Comparison of ENCODE assay signal across 1 cellular context in genomic region chr19:47573076-47574026, GRCh38.
TF ChIP-seq lines count a peak whose summit lies in the region.

A gene with protein sequence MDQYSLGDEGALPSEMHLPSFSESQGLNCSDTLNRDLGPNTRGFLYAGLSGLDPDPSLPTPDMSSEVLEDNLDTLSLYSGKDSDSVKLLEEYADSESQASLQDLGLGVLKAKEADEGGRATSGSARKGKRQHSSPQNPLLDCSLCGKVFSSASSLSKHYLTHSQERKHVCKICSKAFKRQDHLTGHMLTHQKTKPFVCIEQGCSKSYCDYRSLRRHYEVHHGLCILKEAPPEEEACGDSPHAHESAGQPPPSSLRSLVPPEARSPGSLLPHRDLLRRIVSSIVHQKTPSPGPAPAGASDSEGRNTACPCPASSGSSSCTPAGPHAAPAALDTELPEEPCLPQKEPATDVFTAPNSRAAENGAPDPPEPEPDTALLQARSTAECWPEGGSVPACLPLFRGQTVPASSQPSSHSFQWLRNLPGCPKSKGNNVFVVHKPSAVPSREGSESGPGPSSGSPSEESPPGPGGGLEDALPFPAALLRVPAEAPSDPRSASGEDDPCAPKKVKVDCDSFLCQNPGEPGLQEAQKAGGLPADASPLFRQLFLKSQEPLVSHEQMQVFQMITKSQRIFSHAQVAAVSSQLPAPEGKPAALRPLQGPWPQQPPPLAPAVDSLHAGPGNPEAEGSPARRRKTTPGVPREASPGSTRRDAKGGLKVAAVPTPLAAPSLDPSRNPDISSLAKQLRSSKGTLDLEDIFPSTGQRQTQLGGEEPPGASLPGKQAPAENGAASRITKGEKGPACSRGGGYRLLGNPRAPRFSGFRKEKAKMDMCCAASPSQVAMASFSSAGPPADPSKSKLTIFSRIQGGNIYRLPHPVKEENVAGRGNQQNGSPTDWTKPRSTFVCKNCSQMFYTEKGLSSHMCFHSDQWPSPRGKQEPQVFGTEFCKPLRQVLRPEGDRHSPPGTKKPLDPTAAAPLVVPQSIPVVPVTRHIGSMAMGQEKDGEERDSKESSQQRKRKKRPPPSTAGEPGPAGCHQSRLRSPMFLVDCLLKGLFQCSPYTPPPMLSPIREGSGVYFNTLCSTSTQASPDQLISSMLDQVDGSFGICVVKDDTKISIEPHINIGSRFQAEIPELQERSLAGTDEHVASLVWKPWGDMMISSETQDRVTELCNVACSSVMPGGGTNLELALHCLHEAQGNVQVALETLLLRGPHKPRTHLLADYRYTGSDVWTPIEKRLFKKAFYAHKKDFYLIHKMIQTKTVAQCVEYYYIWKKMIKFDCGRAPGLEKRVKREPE (N-terminal part only) (minus strand): TSS chr19:47573148. CDS start chr19:47555856, 17,292 bp downstream.

TF ChIP-seq in K562, 482 proteins besides CTCF, POLR2A, EP300 and RAD21:
- TF ChIP-seq ZNF639 (CRISPR knock-in tag; conservative IDR thresholded peaks at IDR 0.05 in 1 of 2, IDR thresholded peaks at IDR 0.05 in 1 of 2) (no peak), ZNF408 (CRISPR knock-in tag; IDR thresholded peaks at IDR 0.05; ENCODE audit: low read depth) (no peak), MGA (IDR thresholded peaks at IDR 0.05) (peak; percentile 54), CXXC5 (CRISPR knock-in tag; IDR thresholded peaks at IDR 0.05) (0 out of 2 replicates have a peak, but pooled peaks have one; percentile 30), THAP12 (CRISPR knock-in tag; IDR thresholded peaks at IDR 0.05) (no peak), IRF2 (CRISPR knock-in tag; IDR thresholded peaks at IDR 0.05) (no peak), HNRNPK (IDR thresholded peaks at IDR 0.05; ENCODE audit: low read depth, low read length, poor library complexity, severe bottlenecking) (no peak), ZBTB33 (CRISPR knock-in tag; IDR thresholded peaks at IDR 0.05) (peak; percentile 74), L3MBTL2 (IDR thresholded peaks at IDR 0.05) (peak; percentile 74), CEBPB (tag; IDR thresholded peaks at IDR 0.05) (no peak), KAT7 (CRISPR knock-in tag; IDR thresholded peaks at IDR 0.05; ENCODE audit: borderline replicate concordance) (no peak), ZNF134 (CRISPR knock-in tag; conservative IDR thresholded peaks at IDR 0.05) (no peak), RBM22 (IDR thresholded peaks at IDR 0.05; ENCODE audit: low read depth, low read length, poor library complexity, severe bottlenecking) (no peak), ZNF23 (CRISPR knock-in tag; IDR thresholded peaks at IDR 0.05) (no peak), NRF1 (conservative IDR thresholded peaks at IDR 0.05 in 1 of 2, IDR thresholded peaks at IDR 0.05 in 1 of 2) (peak in 1 of 2 experiments; percentile 40; a peak in 2 of 4 replicates), KDM2B (CRISPR knock-in tag; IDR thresholded peaks at IDR 0.05) (no peak), E2F6 (IDR thresholded peaks at IDR 0.05; ENCODE audit: borderline replicate concordance in 1 of 2, extremely low read depth in 1 of 2, insufficient read depth in 1 of 2, insufficient read length in 1 of 2, low read depth in 1 of 2, low read length in 1 of 2, poor library complexity in 1 of 2, severe bottlenecking in 1 of 2) (peak; percentile 93 to 99), ETV5 (CRISPR knock-in tag; IDR thresholded peaks at IDR 0.05; ENCODE audit: low read depth) (no peak), YY1 (IDR thresholded peaks at IDR 0.05; ENCODE audit: borderline replicate concordance in 1 of 3, control insufficient read depth in 1 of 3, extremely low read depth in 1 of 3, insufficient read depth in 3 of 3, insufficient read length in 1 of 3, insufficient replicate concordance in 2 of 3, low read depth in 1 of 3, low read length in 2 of 3) (peak in 1 of 3 experiments; percentile 64)
- TF ChIP-seq, protein P1, sequence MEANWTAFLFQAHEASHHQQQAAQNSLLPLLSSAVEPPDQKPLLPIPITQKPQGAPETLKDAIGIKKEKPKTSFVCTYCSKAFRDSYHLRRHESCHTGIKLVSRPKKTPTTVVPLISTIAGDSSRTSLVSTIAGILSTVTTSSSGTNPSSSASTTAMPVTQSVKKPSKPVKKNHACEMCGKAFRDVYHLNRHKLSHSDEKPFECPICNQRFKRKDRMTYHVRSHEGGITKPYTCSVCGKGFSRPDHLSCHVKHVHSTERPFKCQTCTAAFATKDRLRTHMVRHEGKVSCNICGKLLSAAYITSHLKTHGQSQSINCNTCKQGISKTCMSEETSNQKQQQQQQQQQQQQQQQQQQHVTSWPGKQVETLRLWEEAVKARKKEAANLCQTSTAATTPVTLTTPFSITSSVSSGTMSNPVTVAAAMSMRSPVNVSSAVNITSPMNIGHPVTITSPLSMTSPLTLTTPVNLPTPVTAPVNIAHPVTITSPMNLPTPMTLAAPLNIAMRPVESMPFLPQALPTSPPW (CRISPR knock-in tag; IDR thresholded peaks at IDR 0.05), result 0 out of 2 replicates have a peak, but pooled peaks have one; percentile 13
